ENCODE assay signal across 1 cellular context in the genomic region with DNA sequence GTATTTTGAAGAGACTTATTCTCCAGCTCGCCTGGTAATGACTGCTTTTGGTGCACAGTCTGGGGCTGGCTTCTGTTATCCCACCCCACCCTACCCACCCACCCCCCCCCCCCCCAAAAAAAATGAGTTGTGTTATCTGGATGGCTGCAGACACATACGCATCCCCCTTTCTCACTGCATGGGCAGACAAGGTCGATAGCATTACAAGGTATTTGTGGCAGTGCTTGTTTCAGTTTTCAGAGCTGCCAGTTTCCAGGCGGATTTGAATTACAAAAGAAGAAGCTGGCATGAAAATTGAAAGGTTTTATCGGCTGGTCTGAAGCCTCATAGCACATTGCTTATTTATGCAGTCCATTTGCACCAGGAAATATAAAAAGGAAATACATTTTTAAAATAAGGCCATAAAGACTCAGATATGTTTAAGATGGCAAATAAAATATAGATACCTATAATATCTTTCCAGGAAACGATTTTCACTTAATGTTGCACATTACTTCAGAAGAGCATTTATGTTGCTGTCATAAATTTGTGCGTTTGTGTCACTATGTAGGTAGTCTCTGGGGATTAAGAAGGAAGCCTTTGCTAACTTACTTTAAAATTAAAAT.
TF ChIP-seq lines count a peak whose summit lies in the region.

No MANE protein-coding gene starts in this region.

TF ChIP-seq in K562, 482 proteins besides CTCF, POLR2A, EP300 and RAD21 (continued from another document):
- TF ChIP-seq, protein P1, sequence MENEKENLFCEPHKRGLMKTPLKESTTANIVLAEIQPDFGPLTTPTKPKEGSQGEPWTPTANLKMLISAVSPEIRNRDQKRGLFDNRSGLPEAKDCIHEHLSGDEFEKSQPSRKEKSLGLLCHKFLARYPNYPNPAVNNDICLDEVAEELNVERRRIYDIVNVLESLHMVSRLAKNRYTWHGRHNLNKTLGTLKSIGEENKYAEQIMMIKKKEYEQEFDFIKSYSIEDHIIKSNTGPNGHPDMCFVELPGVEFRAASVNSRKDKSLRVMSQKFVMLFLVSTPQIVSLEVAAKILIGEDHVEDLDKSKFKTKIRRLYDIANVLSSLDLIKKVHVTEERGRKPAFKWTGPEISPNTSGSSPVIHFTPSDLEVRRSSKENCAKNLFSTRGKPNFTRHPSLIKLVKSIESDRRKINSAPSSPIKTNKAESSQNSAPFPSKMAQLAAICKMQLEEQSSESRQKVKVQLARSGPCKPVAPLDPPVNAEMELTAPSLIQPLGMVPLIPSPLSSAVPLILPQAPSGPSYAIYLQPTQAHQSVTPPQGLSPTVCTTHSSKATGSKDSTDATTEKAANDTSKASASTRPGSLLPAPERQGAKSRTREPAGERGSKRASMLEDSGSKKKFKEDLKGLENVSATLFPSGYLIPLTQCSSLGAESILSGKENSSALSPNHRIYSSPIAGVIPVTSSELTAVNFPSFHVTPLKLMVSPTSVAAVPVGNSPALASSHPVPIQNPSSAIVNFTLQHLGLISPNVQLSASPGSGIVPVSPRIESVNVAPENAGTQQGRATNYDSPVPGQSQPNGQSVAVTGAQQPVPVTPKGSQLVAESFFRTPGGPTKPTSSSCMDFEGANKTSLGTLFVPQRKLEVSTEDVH (IDR thresholded peaks at IDR 0.05; ENCODE audit: low read depth, partially characterized antibody), result no peak
- TF ChIP-seq TEAD4 (IDR thresholded peaks at IDR 0.05; ENCODE audit: low read length), result peak; percentile 75
- no peak for TF ChIP-seq TEAD4 (CRISPR knock-in tag; IDR thresholded peaks at IDR 0.05; ENCODE audit: borderline replicate concordance)
- peak; percentile 71 for TF ChIP-seq CBFA2T3 (IDR thresholded peaks at IDR 0.05)
- TF ChIP-seq, protein P2, sequence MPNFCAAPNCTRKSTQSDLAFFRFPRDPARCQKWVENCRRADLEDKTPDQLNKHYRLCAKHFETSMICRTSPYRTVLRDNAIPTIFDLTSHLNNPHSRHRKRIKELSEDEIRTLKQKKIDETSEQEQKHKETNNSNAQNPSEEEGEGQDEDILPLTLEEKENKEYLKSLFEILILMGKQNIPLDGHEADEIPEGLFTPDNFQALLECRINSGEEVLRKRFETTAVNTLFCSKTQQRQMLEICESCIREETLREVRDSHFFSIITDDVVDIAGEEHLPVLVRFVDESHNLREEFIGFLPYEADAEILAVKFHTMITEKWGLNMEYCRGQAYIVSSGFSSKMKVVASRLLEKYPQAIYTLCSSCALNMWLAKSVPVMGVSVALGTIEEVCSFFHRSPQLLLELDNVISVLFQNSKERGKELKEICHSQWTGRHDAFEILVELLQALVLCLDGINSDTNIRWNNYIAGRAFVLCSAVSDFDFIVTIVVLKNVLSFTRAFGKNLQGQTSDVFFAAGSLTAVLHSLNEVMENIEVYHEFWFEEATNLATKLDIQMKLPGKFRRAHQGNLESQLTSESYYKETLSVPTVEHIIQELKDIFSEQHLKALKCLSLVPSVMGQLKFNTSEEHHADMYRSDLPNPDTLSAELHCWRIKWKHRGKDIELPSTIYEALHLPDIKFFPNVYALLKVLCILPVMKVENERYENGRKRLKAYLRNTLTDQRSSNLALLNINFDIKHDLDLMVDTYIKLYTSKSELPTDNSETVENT (CRISPR knock-in tag; IDR thresholded peaks at IDR 0.05), result no peak
- TF ChIP-seq, protein P3, sequence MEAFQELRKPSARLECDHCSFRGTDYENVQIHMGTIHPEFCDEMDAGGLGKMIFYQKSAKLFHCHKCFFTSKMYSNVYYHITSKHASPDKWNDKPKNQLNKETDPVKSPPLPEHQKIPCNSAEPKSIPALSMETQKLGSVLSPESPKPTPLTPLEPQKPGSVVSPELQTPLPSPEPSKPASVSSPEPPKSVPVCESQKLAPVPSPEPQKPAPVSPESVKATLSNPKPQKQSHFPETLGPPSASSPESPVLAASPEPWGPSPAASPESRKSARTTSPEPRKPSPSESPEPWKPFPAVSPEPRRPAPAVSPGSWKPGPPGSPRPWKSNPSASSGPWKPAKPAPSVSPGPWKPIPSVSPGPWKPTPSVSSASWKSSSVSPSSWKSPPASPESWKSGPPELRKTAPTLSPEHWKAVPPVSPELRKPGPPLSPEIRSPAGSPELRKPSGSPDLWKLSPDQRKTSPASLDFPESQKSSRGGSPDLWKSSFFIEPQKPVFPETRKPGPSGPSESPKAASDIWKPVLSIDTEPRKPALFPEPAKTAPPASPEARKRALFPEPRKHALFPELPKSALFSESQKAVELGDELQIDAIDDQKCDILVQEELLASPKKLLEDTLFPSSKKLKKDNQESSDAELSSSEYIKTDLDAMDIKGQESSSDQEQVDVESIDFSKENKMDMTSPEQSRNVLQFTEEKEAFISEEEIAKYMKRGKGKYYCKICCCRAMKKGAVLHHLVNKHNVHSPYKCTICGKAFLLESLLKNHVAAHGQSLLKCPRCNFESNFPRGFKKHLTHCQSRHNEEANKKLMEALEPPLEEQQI (IDR thresholded peaks at IDR 0.05), result peak; percentile 50; the same call in 1 of the 2 replicates
TF ChIP-seq in K562: peak in this region for 17.
